Comparison of ENCODE assay signal across 8 cellular contexts in genomic region chr1:99970713-99971255, GRCh38. TPM values are rescaled to one million over a fixed set of nuclear protein-coding genes. Genes with fewer than 3 reads are reported as not detected.
DNase-seq lines count a peak whose midpoint lies in the region; ATAC-seq and TF ChIP-seq lines count a peak whose summit lies in the region.

No MANE protein-coding gene starts in this region.

- H3F3A ChIP-seq in DOHH2 (ENCODE audit: control insufficient read depth, insufficient read depth) = no peaks in the 10 kb centered on the region

- DNase-seq in epithelial cell of esophagus (ENCODE audit: low read depth) (peak; percentile 17), osteoblast (ENCODE audit: insufficient read length, low spot score, missing footprints) (peak; percentile 32), NCI-H128 (lab: John Stamatoyannopoulos, UW; ENCODE audit: unreplicated experiment) (no peak)

- ATAC-seq in HG03196 (IDR thresholded peaks at IDR 0.05; ENCODE audit: unreplicated experiment) (no peak), GM21529 (IDR thresholded peaks at IDR 0.05; ENCODE audit: unreplicated experiment) (no peak), GM18505 (IDR thresholded peaks at IDR 0.05; ENCODE audit: unreplicated experiment) (no peak)

- TF ChIP-seq POLR2A in GM18505 (IDR thresholded peaks at IDR 0.05; ENCODE audit: borderline replicate concordance, extremely low read depth, insufficient read depth, insufficient read length) = no peak

- H2AFZ ChIP-seq in OCI-LY3 (ENCODE audit: low read depth, low read length) (0 out of 2 replicates have a peak overlapping the region, but pooled peaks have one; percentile 96), osteoblast (ENCODE audit: low read length) (peak overlapping the region; percentile 100)

- no peaks in the 10 kb centered on the region for H3K9me2 ChIP-seq in DOHH2 (replicated peaks; ENCODE audit: control insufficient read depth, low read length)

- H3K9me3 ChIP-seq in DOHH2 (ENCODE audit: control insufficient read depth, insufficient read depth, low read length) (no peaks in the 10 kb centered on the region), OCI-LY3 (ENCODE audit: insufficient read depth, low read length) (no peaks in the 10 kb centered on the region), osteoblast (ENCODE audit: low read depth, low read length) (no peaks in the 10 kb centered on the region)

- H3K9ac ChIP-seq in OCI-LY3 (ENCODE audit: low read length) = peak overlapping the region; percentile 75

- H3K27me3 ChIP-seq in DOHH2 (ENCODE audit: control insufficient read depth, low read length) (no peaks in the 10 kb centered on the region), OCI-LY3 (ENCODE audit: low read depth, low read length) (no peaks in the 10 kb centered on the region), osteoblast (ENCODE audit: insufficient read depth, low read length) (no peaks in the 10 kb centered on the region)

- TF ChIP-seq CTCF in DOHH2 (IDR thresholded peaks at IDR 0.05; ENCODE audit: low read depth, low read length, poor library complexity, severe bottlenecking) (no peak), OCI-LY3 (IDR thresholded peaks at IDR 0.05; ENCODE audit: low read depth, low read length) (no peak), epithelial cell of esophagus (IDR thresholded peaks at IDR 0.05; ENCODE audit: insufficient read depth, low read depth, low read length, missing control alignments) (no peak), osteoblast (IDR thresholded peaks at IDR 0.05; ENCODE audit: extremely low read depth, low read depth, low read length) (no peak)

- peaks cover 49% of the 10 kb centered on the region for H3K79me2 ChIP-seq in DOHH2 (ENCODE audit: control insufficient read depth, low read length)
- H3K79me2 ChIP-seq in OCI-LY3 (ENCODE audit: low read length) = peaks cover 10% of the 10 kb centered on the region
- peaks cover 42% of the 10 kb centered on the region for H3K79me2 ChIP-seq in osteoblast (ENCODE audit: insufficient read depth, low read length)

- peak overlapping the region; percentile 100 for H3K4me2 ChIP-seq in DOHH2 (ENCODE audit: low read length)
- peak overlapping the region; percentile 67 for H3K4me2 ChIP-seq in OCI-LY3 (ENCODE audit: low read length)
- H3K4me2 ChIP-seq in osteoblast (ENCODE audit: insufficient read depth, low read length) = peak overlapping the region; percentile 90

- H3K4me3 ChIP-seq in DOHH2 (ENCODE audit: low read length) (peak overlapping the region; percentile 98), OCI-LY3 (ENCODE audit: low read length) (peak overlapping the region; percentile 98), epithelial cell of esophagus (ENCODE audit: low read length) (peak overlapping the region; percentile 60), osteoblast (ENCODE audit: insufficient read depth, low read length) (peak overlapping the region; percentile 94)

- peaks cover 6% of the 10 kb centered on the region for H3K36me3 ChIP-seq in DOHH2 (ENCODE audit: control insufficient read depth, low read length)
- H3K36me3 ChIP-seq in OCI-LY3 (replicated peaks; ENCODE audit: low read depth, low read length) = no peaks in the 10 kb centered on the region
- H3K36me3 ChIP-seq in osteoblast (ENCODE audit: insufficient read depth, low read length) = peaks cover 8% of the 10 kb centered on the region

- H4K20me1 ChIP-seq in DOHH2 (ENCODE audit: control insufficient read depth, insufficient read depth, low read depth, low read length) = no peaks in the 10 kb centered on the region
- no peaks in the 10 kb centered on the region for H4K20me1 ChIP-seq in OCI-LY3 (ENCODE audit: insufficient read depth, low read length)
- H4K20me1 ChIP-seq in osteoblast (ENCODE audit: insufficient read depth, low read length) = no peaks in the 10 kb centered on the region

- H3K27ac ChIP-seq in DOHH2 (ENCODE audit: low read depth, low read length) = no peak overlapping the region
- no peak overlapping the region for H3K27ac ChIP-seq in OCI-LY3 (ENCODE audit: low read length)
- H3K27ac ChIP-seq in osteoblast (ENCODE audit: low read depth, low read length) = peak overlapping the region; percentile 80

- H3K4me1 ChIP-seq in DOHH2 (ENCODE audit: control insufficient read depth, low read length) = peaks cover 21% of the 10 kb centered on the region
- peaks cover 9% of the 10 kb centered on the region; the same call in 1 of the 2 replicates for H3K4me1 ChIP-seq in OCI-LY3 (ENCODE audit: low read length)
- peaks cover 12% of the 10 kb centered on the region for H3K4me1 ChIP-seq in osteoblast (ENCODE audit: insufficient read depth, low read length)

RNA-seq across cellular contexts. Expression of gene SLC35A3, which starts 1.0 kb away (rescaled TPM):
- total RNA-seq in osteoblast = 24.6 and 28.3 TPM in 2 replicates
